23 cellular contexts compared by ENCODE assay signal in genomic region chr10:74650613-74651012, GRCh38.
"Had no signal": no experiment of that assay in that cellular context is flagged by ENCODE, and none has a peak within 500 bp of the region (broad histone marks: within the 10 kb centered on the region; RNA-seq: fewer than 3 reads in every experiment).

No MANE protein-coding gene starts in this region.

- H3K4me3 ChIP-seq: ascending aorta, heart right ventricle, neural progenitor cell, sigmoid colon, transverse colon had no signal

- H3K4me1 ChIP-seq: ascending aorta, neural progenitor cell, sigmoid colon, transverse colon had no signal

- FAIRE-seq: endometrium, keratinocyte, urothelium cell line had no signal

- H3K9ac ChIP-seq: neural progenitor cell had no signal

- ATAC-seq: activated CD4-positive, CD25-positive, alpha-beta regulatory T cell treated with anti-CD3 and anti-CD28 coated beads, Interleukin-2, amount 50 U/mL, for 24 hours; activated CD8-positive, alpha-beta T cell treated with anti-CD3 and anti-CD28 coated beads, Interleukin-2, amount 10 ng/mL, durations not matched to agents 7 days and 5 days; activated naive CD4-positive, alpha-beta T cell treated with anti-CD3 and anti-CD28 coated beads, Interleukin-2, amount 50 U/mL, for 72 hours; naive thymus-derived CD4-positive, alpha-beta T cell; stimulated activated naive B cell treated with anti-CD40 and anti-IgM and Interleukin-4, amounts not matched to agents 10 μg/mL and 1 μg/mL and 100 μg/mL, for 72 hours had no signal

- DNase-seq: activated CD4-positive, alpha-beta T cell treated with anti-CD3 and anti-CD28 coated beads, Interleukin-2, amount 10 ng/mL, durations not matched to agents 7 days and 5 days; activated CD8-positive, alpha-beta T cell treated with anti-CD3 and anti-CD28 coated beads, Interleukin-2, amount 10 ng/mL, durations not matched to agents 7 days and 5 days; activated gamma-delta T cell treated with Interleukin-2 at 50 U/mL for 16 hours; activated T-cell treated with anti-CD3 and anti-CD28 coated beads, Interleukin-2, amount 50 U/mL, for 1 hour; brain microvascular endothelial cell; caudate nucleus; effector CD4-positive, alpha-beta T cell; heart right ventricle; naive thymus-derived CD4-positive, alpha-beta T cell; retina; sigmoid colon; stimulated activated CD4-positive, alpha-beta T cell treated with anti-CD3 and anti-CD28 coated beads, Interleukin-2, amount 100 ng/mL, for 48 hours; stimulated activated CD8-positive, alpha-beta memory T cell treated with anti-CD3 and anti-CD28 coated beads, Interleukin-4, amount 100 ng/mL, for 48 hours; stimulated activated naive B cell treated with anti-CD40 and anti-IgM and Interleukin-4, amounts not matched to agents 10 μg/mL and 1 μg/mL and 100 μg/mL, for 72 hours; transverse colon had no signal

- H3K27me3 ChIP-seq: ascending aorta, brain microvascular endothelial cell, heart right ventricle, neural progenitor cell, sigmoid colon, transverse colon had no signal

- H3K27ac ChIP-seq: ascending aorta, brain microvascular endothelial cell, heart right ventricle, neural progenitor cell, sigmoid colon, transverse colon, VCaP had no signal

- H2AFZ ChIP-seq: neural progenitor cell had no signal

- H3K36me3 ChIP-seq: ascending aorta, brain microvascular endothelial cell, heart right ventricle, neural progenitor cell, sigmoid colon, transverse colon had no signal

- H3K9me3 ChIP-seq: ascending aorta, sigmoid colon, transverse colon had no signal

- H3K4me2 ChIP-seq: neural progenitor cell had no signal
